Comparison of ENCODE assay signal across 13 cellular contexts in genomic region chr10:99906470-99906869, GRCh38.
DNase-seq lines count a peak whose midpoint lies in the region; ATAC-seq and TF ChIP-seq lines count a peak whose summit lies in the region.
"Had no signal": no experiment of that assay in that cellular context is flagged by ENCODE, and none has a peak within 500 bp of the region (broad histone marks: within the 10 kb centered on the region; RNA-seq: fewer than 3 reads in every experiment).

No MANE protein-coding gene starts in this region.

- H3K4ac ChIP-seq in mesendoderm (ENCODE audit: low read depth, low read length): no peak overlapping the region

- peaks cover 21 to 32% (median 21%) of the 10 kb centered on the region in 3 donors for H3K36me3 ChIP-seq in skeletal muscle tissue (ENCODE audit: control insufficient read depth in 3 of 3, insufficient read depth in 3 of 3, low read length in 3 of 3)
- peaks cover 2% of the 10 kb centered on the region for H3K36me3 ChIP-seq in mesendoderm (ENCODE audit: control insufficient read depth, insufficient read depth, low read length)

- no peak overlapping the region for H2BK120ac ChIP-seq in mesendoderm (ENCODE audit: low read depth, low read length)

- DNase-seq in GM12865 (ENCODE audit: low read depth) (peak; percentile 40), SW 1271 (lab: John Stamatoyannopoulos, UW) (peak; percentile 57 to 72), glomerular endothelial cell (ENCODE audit: extremely low read depth, low read depth, low spot score) (peak; percentile 33), mesendoderm (no peak), NCI-H2227 (lab: John Stamatoyannopoulos, UW; ENCODE audit: unreplicated experiment) (no peak)
- no peak for DNase-seq in stimulated activated naive CD4-positive, alpha-beta T cell (lab: John Stamatoyannopoulos, UW)
- DNase-seq: activated CD4-positive, alpha-beta T cell treated with anti-CD3 and anti-CD28 coated beads, Interleukin-2, amount 50 U/mL, for 4 hours; DMS79; NCI-H2107 had no signal

- H3K27ac ChIP-seq in skeletal muscle tissue (ENCODE audit: low read depth, low read length) (peak overlapping the region; percentile 20), mesendoderm (ENCODE audit: low read depth, low read length) (no peak overlapping the region)
- H3K27ac ChIP-seq: SJSA1 had no signal

- no peak overlapping the region for H3K23ac ChIP-seq in mesendoderm (ENCODE audit: low read length)

- H3K9ac ChIP-seq in skeletal muscle tissue (ENCODE audit: low read depth in 1 of 3, low read length in 3 of 3): peak overlapping the region in 1 of 3 donors; percentile 60
- no peak overlapping the region for H3K9ac ChIP-seq in mesendoderm (ENCODE audit: low read length)

- no peak overlapping the region for H2BK15ac ChIP-seq in mesendoderm (replicated peaks; ENCODE audit: low read depth)

- H4K5ac ChIP-seq in mesendoderm (ENCODE audit: low read length): no peak overlapping the region

- H3K79me1 ChIP-seq in mesendoderm (ENCODE audit: low read length): peaks cover 6% of the 10 kb centered on the region

- WGBS in mesendoderm (ENCODE audit: extremely low coverage, insufficient coverage, low lambda C conversion rate): no CpG with 5 or more reads among the region's 9 CpGs

- H3K4me3 ChIP-seq in GM12865 (ENCODE audit: low read depth, low read length) (no peak overlapping the region), skeletal muscle tissue (ENCODE audit: low read length in 3 of 3) (no peak overlapping the region), mesendoderm (ENCODE audit: low read length) (no peak overlapping the region)
- H3K4me3 ChIP-seq: SJSA1 had no signal

- H4K8ac ChIP-seq in mesendoderm (ENCODE audit: low read depth, low read length): no peak overlapping the region

- peaks cover 15% of the 10 kb centered on the region for H3K79me2 ChIP-seq in mesendoderm (ENCODE audit: control insufficient read depth, insufficient read depth, low read length)

- no peak overlapping the region for H3K4me2 ChIP-seq in mesendoderm (ENCODE audit: low read length)

- H3K4me1 ChIP-seq in skeletal muscle tissue (ENCODE audit: control insufficient read depth in 3 of 3, insufficient read depth in 3 of 3, low read length in 3 of 3) (peaks cover 7 to 12% (median 9%) of the 10 kb centered on the region in 3 donors), mesendoderm (ENCODE audit: control insufficient read depth, low read depth, low read length) (no peaks in the 10 kb centered on the region)
- H3K4me1 ChIP-seq: SJSA1 had no signal

- H3K56ac ChIP-seq in mesendoderm (ENCODE audit: low read length): no peak overlapping the region

- H3K27me3 ChIP-seq in skeletal muscle tissue (ENCODE audit: control insufficient read depth in 3 of 3, insufficient read depth in 3 of 3, low read length in 3 of 3) (no peaks in the 10 kb centered on the region), mesendoderm (ENCODE audit: insufficient read depth, low read length, poor library complexity) (no peaks in the 10 kb centered on the region)
- H3K27me3 ChIP-seq: SJSA1 had no signal

- no peak overlapping the region for H2BK5ac ChIP-seq in mesendoderm (ENCODE audit: low read length)

- no peak overlapping the region for H3K18ac ChIP-seq in mesendoderm (ENCODE audit: low read length)

- TF ChIP-seq CTCF in GM12865 (IDR thresholded peaks at IDR 0.05; ENCODE audit: insufficient read depth, low read depth, low read length, missing control alignments): no peak

- no peak overlapping the region for H2AK5ac ChIP-seq in mesendoderm (ENCODE audit: low read length)

- no peaks in the 10 kb centered on the region for H3K9me3 ChIP-seq in skeletal muscle tissue (ENCODE audit: control insufficient read depth in 3 of 3, low read length in 3 of 3)
- H3K9me3 ChIP-seq: SJSA1 had no signal

- ATAC-seq in GM18511 (IDR thresholded peaks at IDR 0.05; ENCODE audit: unreplicated experiment): no peak
- ATAC-seq: natural killer cell treated with Interleukin-12 subunit alpha and Interleukin-12 subunit beta and Interleukin-15 and Interleukin-18, amount 100 ng/mL, for 72 hours had no signal

Comparison
In these comparisons a context has a peak if more than half of its experiments do, and no peak if none do; other contexts are left out.
1. DNase-seq: peak in GM12865 (single experiment), SW 1271 (2 of 2) and glomerular endothelial cell (single experiment); none in mesendoderm (single experiment), stimulated activated naive CD4-positive, alpha-beta T cell (0 of 6) and NCI-H2227 (single experiment).